In the genomic region with DNA sequence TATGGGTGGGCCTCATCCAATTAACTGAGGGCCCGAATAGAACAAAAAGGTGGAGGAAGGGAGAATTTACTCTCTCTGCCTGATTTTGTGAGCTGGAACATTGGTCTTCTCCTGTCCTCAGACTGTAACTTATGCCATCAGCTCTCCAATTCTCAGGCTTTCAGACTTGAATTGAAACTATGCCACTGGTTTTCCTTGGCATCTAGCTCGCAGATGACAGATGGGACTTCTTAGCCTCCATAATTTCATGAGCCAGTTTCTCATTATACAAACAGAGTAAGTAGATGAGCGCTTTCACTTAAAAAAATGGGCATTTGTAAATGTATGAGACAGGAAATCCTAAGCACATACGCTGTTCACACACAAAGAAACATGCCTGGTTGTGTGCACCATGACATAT, we compare ENCODE assay signal across 21 cellular contexts. TPM values are rescaled to one million over a fixed set of nuclear protein-coding genes. Genes with fewer than 3 reads are reported as not detected.
A peak's percentile ranks its signal among the peaks of the same experiment; 100 is the strongest.
DNase-seq lines count a peak whose midpoint lies in the region; TF ChIP-seq lines count a peak whose summit lies in the region.
"Had no signal": no experiment of that assay in that cellular context is flagged by ENCODE, and none has a peak within 500 bp of the region (broad histone marks: within the 10 kb centered on the region; RNA-seq: fewer than 3 reads in every experiment).

No MANE protein-coding gene starts in this region.

- peaks cover 17% of the 10 kb centered on the region for H3K36me3 Mint-ChIP-seq in glutamatergic neuron (ENCODE audit: unreplicated experiment)
- H3K36me3 Mint-ChIP-seq: T-cell had no signal

- no peak overlapping the region for H3K27ac ChIP-seq in RWPE1
- H3K27ac ChIP-seq: HL-60, KMS-11, SJCRH30 had no signal

- POLR2A ChIA-PET in RWPE1 (lab: Yijun Ruan, JAX; ENCODE audit: low non-redundant PET) = no interaction called here

- CTCF ChIA-PET in RWPE1 (lab: Yijun Ruan, JAX) = interaction anchor here (0.6 kb wide), 1 partner anchor 13 kb away, joined by 4 read pairs; no protein-coding TSS in a partner anchor

- peaks cover 32% of the 10 kb centered on the region for H3K4me1 Mint-ChIP-seq in glutamatergic neuron (ENCODE audit: low read depth, unreplicated experiment)
- H3K4me1 Mint-ChIP-seq: T-cell had no signal

- H3K4me3 Mint-ChIP-seq in glutamatergic neuron (ENCODE audit: unreplicated experiment) = peak overlapping the region; percentile 32
- H3K4me3 Mint-ChIP-seq: GM23338, T-cell had no signal

- H3K9me3 Mint-ChIP-seq in glutamatergic neuron (ENCODE audit: unreplicated experiment) = peaks cover 4% of the 10 kb centered on the region

- H3K27me3 Mint-ChIP-seq in glutamatergic neuron (ENCODE audit: unreplicated experiment) = peaks cover 5% of the 10 kb centered on the region

- peak overlapping the region; percentile 86 for H3K27ac Mint-ChIP-seq in glutamatergic neuron (ENCODE audit: unreplicated experiment)
- H3K27ac Mint-ChIP-seq: GM23338, T-cell had no signal

- DNase-seq in DMS 273 (lab: John Stamatoyannopoulos, UW; ENCODE audit: unreplicated experiment) = peak; percentile 91
- DNase-seq in NCI-H1694 treated with DMSO at 0.1 percent for 48 hours (lab: John Stamatoyannopoulos, UW) = peak; percentile 65
- peak; percentile 53 for DNase-seq in NCI-H82 treated with DMSO at 0.1 percent for 48 hours (lab: John Stamatoyannopoulos, UW; ENCODE audit: unreplicated experiment)
- DNase-seq in glutamatergic neuron = no peak
- no peak for DNase-seq in HUDEP-2 (lab: John Stamatoyannopoulos, UW; ENCODE audit: unreplicated experiment in 76 of 76)
- DNase-seq in SIG-M5 (lab: John Stamatoyannopoulos, UW) = no peak
- no peak for DNase-seq in RWPE1 (ENCODE audit: low spot score)
- no peak for DNase-seq in NOMO-1 treated with dmso at 0.1 percent for 144 hours (lab: John Stamatoyannopoulos, UW; ENCODE audit: unreplicated experiment)
- DNase-seq: BE2C; DMS79 treated with DMSO at 0.1 percent for 48 hours; MV-4-11; NCI-H1105 treated with DMSO at 0.1 percent for 48 hours; NCI-H1930; NK-92 treated with Interleukin-12 subunit alpha and Interleukin-12 subunit beta, amount 100 ng/mL, for 24 hours; SJCRH30; T-cell had no signal

- TF ChIP-seq CTCF in glutamatergic neuron (IDR thresholded peaks at IDR 0.05; ENCODE audit: partially characterized antibody, unreplicated experiment) (no peak), RWPE1 (conservative IDR thresholded peaks at IDR 0.05; ENCODE audit: low read depth) (no peak)

RNA-seq across cellular contexts. Expression of a gene that starts 8.7 kb away (rescaled TPM):
- total RNA-seq in glutamatergic neuron (ENCODE audit: unreplicated experiment) = 2.4 TPM
- total RNA-seq: GM12878, HT-29, SJCRH30 had no signal

Comparison
In these comparisons a context has a peak if more than half of its experiments do, and no peak if none do; other contexts are left out.
1. DNase-seq: peak in DMS 273 (single experiment), NCI-H1694 treated with DMSO at 0.1 percent for 48 hours (single experiment) and NCI-H82 treated with DMSO at 0.1 percent for 48 hours (single experiment); none in glutamatergic neuron (single experiment), HUDEP-2 (0 of 76), SIG-M5 (single experiment), RWPE1 (single experiment) and NOMO-1 treated with dmso at 0.1 percent for 144 hours (single experiment).